In genomic region chr16:57485916-57486857, GRCh38 we compare ENCODE assay signal across 8 cellular contexts. TPM values are rescaled to one million over a fixed set of nuclear protein-coding genes. Genes with fewer than 3 reads are reported as not detected.
DNase-seq lines count a peak whose midpoint lies in the region; ATAC-seq and TF ChIP-seq lines count a peak whose summit lies in the region.

DOK4 (minus strand) TSS chr16:57486493; CDS start chr16:57479507, 6,986 bp downstream.

- H3K27me3 Mint-ChIP-seq in CD14-positive monocyte (ENCODE audit: low read depth in 3 of 3) (peaks cover 14 to 28% (median 18%) of the 10 kb centered on the region in 3 donors), nephron progenitor cell (ENCODE audit: low read depth, poor library complexity) (no peaks in the 10 kb centered on the region)
- no peaks in the 10 kb centered on the region for H3K27me3 Mint-ChIP-seq in stimulated activated naive CD8-positive, alpha-beta T cell treated with anti-CD3 and anti-CD28 coated beads, Interleukin-15, Interleukin-2, amounts not matched to agents 100 ng/mL and 50 ng/mL, for 24 hours

- peak within 1 kb of the TSS in 3 of 7 donors; percentile 63 to 81 (median 73) for H3K27ac Mint-ChIP-seq in CD14-positive monocyte
- H3K27ac Mint-ChIP-seq in nephron progenitor cell, result peak within 1 kb of the TSS; percentile 78
- peak within 1 kb of the TSS; percentile 77 for H3K27ac Mint-ChIP-seq in stimulated activated naive CD8-positive, alpha-beta T cell treated with anti-CD3 and anti-CD28 coated beads, Interleukin-15, Interleukin-2, amounts not matched to agents 100 ng/mL and 50 ng/mL, for 24 hours

- H3K4me3 Mint-ChIP-seq in CD14-positive monocyte (peak within 1 kb of the TSS; percentile 71 to 83), nephron progenitor cell (peak within 1 kb of the TSS; percentile 94)
- peak within 1 kb of the TSS; percentile 80 for H3K4me3 Mint-ChIP-seq in stimulated activated naive CD8-positive, alpha-beta T cell treated with anti-CD3 and anti-CD28 coated beads, Interleukin-15, Interleukin-2, amounts not matched to agents 100 ng/mL and 50 ng/mL, for 24 hours

- H3K36me3 Mint-ChIP-seq in CD14-positive monocyte (no peaks in the 10 kb centered on the region), nephron progenitor cell (ENCODE audit: low read depth) (no peaks in the 10 kb centered on the region)
- no peaks in the 10 kb centered on the region for H3K36me3 Mint-ChIP-seq in stimulated activated naive CD8-positive, alpha-beta T cell treated with anti-CD3 and anti-CD28 coated beads, Interleukin-15, Interleukin-2, amounts not matched to agents 100 ng/mL and 50 ng/mL, for 24 hours (ENCODE audit: low read depth)

- peak within 1 kb of the TSS; percentile 79 for H3K4me3 ChIP-seq in fibroblast of pulmonary artery (replicated peaks; ENCODE audit: low read depth, low read length)

- H3K4me1 Mint-ChIP-seq in CD14-positive monocyte (peaks cover 10% of the 10 kb centered on the region), nephron progenitor cell (peaks cover 33% of the 10 kb centered on the region)
- H3K4me1 Mint-ChIP-seq in stimulated activated naive CD8-positive, alpha-beta T cell treated with anti-CD3 and anti-CD28 coated beads, Interleukin-15, Interleukin-2, amounts not matched to agents 100 ng/mL and 50 ng/mL, for 24 hours (ENCODE audit: low read depth), result peaks cover 25% of the 10 kb centered on the region

- DNase-seq in CD14-positive monocyte (ENCODE audit: low spot score), result no peak
- peak; percentile 75 for DNase-seq in RPMI7951 (ENCODE audit: low read depth)
- DNase-seq in activated effector memory CD4-positive, alpha-beta T cell treated with Interleukin-2 at 50 U/mL for 16 hours, result peak; percentile 74
- DNase-seq in fibroblast of pulmonary artery (ENCODE audit: low read depth), result peak; percentile 65
- peak; percentile 93 for DNase-seq in nephron progenitor cell

- ATAC-seq in GM19351 (IDR thresholded peaks at IDR 0.05; ENCODE audit: unreplicated experiment) (peak; percentile 85), HG03520 (IDR thresholded peaks at IDR 0.05; ENCODE audit: unreplicated experiment) (peak; percentile 69)

- TF ChIP-seq CTCF in CD14-positive monocyte (IDR thresholded peaks at IDR 0.05) (no peak), fibroblast of pulmonary artery (IDR thresholded peaks at IDR 0.05; ENCODE audit: low read length, missing control alignments) (no peak), nephron progenitor cell (IDR thresholded peaks at IDR 0.05) (no peak)

- H3K9me3 Mint-ChIP-seq in CD14-positive monocyte, result peaks cover 0 to 2% (median 0%) of the 10 kb centered on the region in 7 donors
- peaks cover 5% of the 10 kb centered on the region for H3K9me3 Mint-ChIP-seq in nephron progenitor cell
- no peaks in the 10 kb centered on the region for H3K9me3 Mint-ChIP-seq in stimulated activated naive CD8-positive, alpha-beta T cell treated with anti-CD3 and anti-CD28 coated beads, Interleukin-15, Interleukin-2, amounts not matched to agents 100 ng/mL and 50 ng/mL, for 24 hours

- intact Hi-C loops in CD14-positive monocyte (cut with micrococcal nuclease), result no loop called here

RNA-seq across cellular contexts. Expression of gene DOK4, which starts in this region (rescaled TPM):
- polyA plus RNA-seq in CD14-positive monocyte, result under 1 TPM in 1 of 2 donors, not detected in 1; 0.09 TPM
- total RNA-seq in RPMI7951 (2014; rRNA removed; shearing (Covaris generic)), result 16.4 and 17.9 TPM in 2 replicates
